1 cellular context compared by ENCODE assay signal in the genomic region with DNA sequence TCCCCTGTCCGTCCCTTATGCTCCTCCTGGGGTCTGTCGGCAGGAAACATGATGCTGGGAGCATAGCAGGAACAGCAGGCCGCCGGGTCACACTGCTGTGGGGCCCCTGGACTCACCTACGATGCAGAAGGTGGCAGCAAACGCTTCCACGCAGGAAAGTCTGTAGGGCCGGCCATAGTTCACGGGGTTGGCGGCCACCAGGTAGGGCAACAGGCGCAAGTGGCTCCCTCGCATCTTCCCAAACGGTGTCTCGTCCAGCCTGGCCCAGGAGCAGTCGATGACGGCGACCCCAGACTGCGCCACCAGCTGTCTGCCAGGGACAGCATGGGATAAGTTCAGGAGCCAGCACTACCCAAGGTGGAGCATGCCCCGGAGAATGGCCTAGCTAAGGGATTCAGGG.
TF ChIP-seq lines count a peak whose summit lies in the region.

No MANE protein-coding gene starts in this region.

TF ChIP-seq in WTC11, 78 proteins besides CTCF, POLR2A, EP300 and RAD21 (continued from another document):
- TF ChIP-seq, protein P1, sequence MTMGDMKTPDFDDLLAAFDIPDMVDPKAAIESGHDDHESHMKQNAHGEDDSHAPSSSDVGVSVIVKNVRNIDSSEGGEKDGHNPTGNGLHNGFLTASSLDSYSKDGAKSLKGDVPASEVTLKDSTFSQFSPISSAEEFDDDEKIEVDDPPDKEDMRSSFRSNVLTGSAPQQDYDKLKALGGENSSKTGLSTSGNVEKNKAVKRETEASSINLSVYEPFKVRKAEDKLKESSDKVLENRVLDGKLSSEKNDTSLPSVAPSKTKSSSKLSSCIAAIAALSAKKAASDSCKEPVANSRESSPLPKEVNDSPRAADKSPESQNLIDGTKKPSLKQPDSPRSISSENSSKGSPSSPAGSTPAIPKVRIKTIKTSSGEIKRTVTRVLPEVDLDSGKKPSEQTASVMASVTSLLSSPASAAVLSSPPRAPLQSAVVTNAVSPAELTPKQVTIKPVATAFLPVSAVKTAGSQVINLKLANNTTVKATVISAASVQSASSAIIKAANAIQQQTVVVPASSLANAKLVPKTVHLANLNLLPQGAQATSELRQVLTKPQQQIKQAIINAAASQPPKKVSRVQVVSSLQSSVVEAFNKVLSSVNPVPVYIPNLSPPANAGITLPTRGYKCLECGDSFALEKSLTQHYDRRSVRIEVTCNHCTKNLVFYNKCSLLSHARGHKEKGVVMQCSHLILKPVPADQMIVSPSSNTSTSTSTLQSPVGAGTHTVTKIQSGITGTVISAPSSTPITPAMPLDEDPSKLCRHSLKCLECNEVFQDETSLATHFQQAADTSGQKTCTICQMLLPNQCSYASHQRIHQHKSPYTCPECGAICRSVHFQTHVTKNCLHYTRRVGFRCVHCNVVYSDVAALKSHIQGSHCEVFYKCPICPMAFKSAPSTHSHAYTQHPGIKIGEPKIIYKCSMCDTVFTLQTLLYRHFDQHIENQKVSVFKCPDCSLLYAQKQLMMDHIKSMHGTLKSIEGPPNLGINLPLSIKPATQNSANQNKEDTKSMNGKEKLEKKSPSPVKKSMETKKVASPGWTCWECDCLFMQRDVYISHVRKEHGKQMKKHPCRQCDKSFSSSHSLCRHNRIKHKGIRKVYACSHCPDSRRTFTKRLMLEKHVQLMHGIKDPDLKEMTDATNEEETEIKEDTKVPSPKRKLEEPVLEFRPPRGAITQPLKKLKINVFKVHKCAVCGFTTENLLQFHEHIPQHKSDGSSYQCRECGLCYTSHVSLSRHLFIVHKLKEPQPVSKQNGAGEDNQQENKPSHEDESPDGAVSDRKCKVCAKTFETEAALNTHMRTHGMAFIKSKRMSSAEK (CRISPR knock-in tag; IDR thresholded peaks at IDR 0.05; ENCODE audit: borderline replicate concordance): no peak
